In the genomic region with DNA sequence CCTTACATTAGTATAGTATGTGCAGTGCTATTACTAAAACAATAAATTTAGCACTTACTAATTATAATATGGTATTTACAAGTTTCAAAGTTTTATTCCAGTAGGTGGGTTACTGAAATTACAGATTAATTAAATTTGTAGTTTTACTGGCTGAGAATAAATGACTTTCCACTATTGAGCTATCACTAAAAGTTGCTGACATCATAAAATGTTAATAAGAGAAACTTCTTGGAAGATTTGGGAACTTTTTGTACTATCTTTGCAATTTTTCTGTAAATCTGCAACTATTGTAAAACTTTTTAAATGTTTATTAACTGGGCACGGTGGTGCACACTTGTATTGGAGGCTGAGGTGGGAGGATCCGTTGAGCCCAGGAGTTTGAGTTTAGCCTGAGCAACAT, we compare ENCODE assay signal across 24 cellular contexts.
"Had no signal": no experiment of that assay in that cellular context is flagged by ENCODE, and none has a peak within 500 bp of the region (broad histone marks: within the 10 kb centered on the region; RNA-seq: fewer than 3 reads in every experiment).

No MANE protein-coding gene starts in this region.

- H3K9me3 ChIP-seq: colonic mucosa, esophagus squamous epithelium, gastrocnemius medialis, heart right ventricle, left lung, lower lobe of right lung, mucosa of descending colon had no signal

- FAIRE-seq: islet of Langerhans, keratinocyte had no signal

- H3K4me1 ChIP-seq: colonic mucosa had no signal

- H3K27me3 ChIP-seq: colonic mucosa, esophagus squamous epithelium, gastrocnemius medialis, heart right ventricle, left lung had no signal

- H3K4me3 ChIP-seq: colonic mucosa, esophagus squamous epithelium, gastrocnemius medialis, heart right ventricle, left lung, lower lobe of right lung, mucosa of descending colon had no signal

- H3K27ac ChIP-seq: colonic mucosa, epithelial cell of prostate, esophagus squamous epithelium, gastrocnemius medialis, heart right ventricle, left lung, lower lobe of right lung had no signal

- ATAC-seq: effector memory CD8-positive, alpha-beta T cell; esophagus mucosa; gastrocnemius medialis; left cardiac atrium; left lung; lower lobe of right lung; mucosa of descending colon had no signal

- H3K36me3 ChIP-seq: colonic mucosa, esophagus squamous epithelium, gastrocnemius medialis, heart right ventricle, left lung, lower lobe of right lung had no signal

- DNase-seq: colonic mucosa; cortex of kidney; effector CD8-positive, alpha-beta T cell; effector memory CD8-positive, alpha-beta T cell; endodermal cell; erythroblast; esophagus squamous epithelium; foreskin fibroblast; foreskin melanocyte; gastrocnemius medialis; glutamatergic neuron; head of caudate nucleus; heart right ventricle; hippocampal formation; left cardiac atrium; left lung; left ventricle myocardium superior; lower lobe of right lung; mesenchymal stem cell; mucosa of descending colon had no signal
